ENCODE assay signal across 24 cellular contexts in the genomic region with DNA sequence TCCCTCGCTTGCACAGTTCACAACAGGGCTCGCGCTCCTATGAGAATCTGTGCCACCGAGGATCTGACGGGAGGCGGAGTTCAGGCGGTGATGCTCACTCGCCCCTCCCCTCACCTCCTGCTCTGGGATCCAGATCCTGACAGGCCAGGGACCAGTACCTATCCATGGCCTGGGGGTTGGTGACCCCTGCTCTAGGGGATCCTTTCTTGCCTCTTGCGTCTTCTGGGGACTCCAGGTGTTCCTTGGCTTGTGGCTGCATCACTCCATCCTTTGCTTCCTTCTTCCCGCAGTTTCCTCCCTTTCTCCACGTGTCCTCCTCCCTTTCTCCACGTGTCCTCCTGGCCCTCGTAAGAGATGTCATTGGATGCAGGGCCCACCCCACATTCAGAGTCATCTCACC. TPM values are rescaled to one million over a fixed set of nuclear protein-coding genes. Genes with fewer than 3 reads are reported as not detected.
DNase-seq lines count a peak whose midpoint lies in the region; ATAC-seq and TF ChIP-seq lines count a peak whose summit lies in the region.
"Had no signal": no experiment of that assay in that cellular context is flagged by ENCODE, and none has a peak within 500 bp of the region (broad histone marks: within the 10 kb centered on the region; RNA-seq: fewer than 3 reads in every experiment).

No MANE protein-coding gene starts in this region.

- peaks cover 72% of the 10 kb centered on the region for H3K4me1 ChIP-seq in BLaER1
- no peaks in the 10 kb centered on the region for H3K4me1 ChIP-seq in suprapubic skin
- H3K4me1 ChIP-seq in mammary epithelial cell (ENCODE audit: insufficient read depth, low read length), result no peaks in the 10 kb centered on the region

- CTCF ChIA-PET in mammary epithelial cell (lab: Charles Lee; ENCODE audit: low non-redundant PET), result no interaction called here

- in situ Hi-C loops in mammary epithelial cell (cut with MboI; ENCODE audit: low sequenced_read_pairs in 2 of 2), result no loop called here

- DNase-seq in T-helper 17 cell (no peak), mesenteric fat pad (ENCODE audit: low spot score) (peak; percentile 67), suprapubic skin (ENCODE audit: low spot score in 2 of 2) (peak; percentile 23 to 49), mammary epithelial cell (no peak), cerebellum (ENCODE audit: low spot score) (no peak)
- no peak for DNase-seq in activated CD4-positive, alpha-beta T cell treated with anti-CD3 and anti-CD28 coated beads for 48 hours
- DNase-seq: COR-L47; DMS 273 treated with DMSO at 0.1 percent for 48 hours; DMS79 treated with DMSO at 0.1 percent for 48 hours; KG1; NCI-H1092 treated with DMSO at 0.1 percent for 48 hours; NCI-H1436 treated with DMSO at 0.1 percent for 48 hours; NCI-H2029 treated with DMSO at 0.1 percent for 48 hours; NCI-H345; NCI-H524; NCI-H774; NK-92 treated with Interleukin-12 subunit alpha and Interleukin-12 subunit beta, amount 100 ng/mL, for 24 hours had no signal

- no peaks in the 10 kb centered on the region for H4K20me1 ChIP-seq in BLaER1
- no peaks in the 10 kb centered on the region for H4K20me1 ChIP-seq in mammary epithelial cell (ENCODE audit: insufficient read depth, low read length)

- no peak overlapping the region for H3K4me2 ChIP-seq in BLaER1
- no peak overlapping the region for H3K4me2 ChIP-seq in mammary epithelial cell (ENCODE audit: insufficient read depth, low read depth, low read length)

- TF ChIP-seq POLR2A in suprapubic skin (IDR thresholded peaks at IDR 0.05), result no peak

- H3K27ac Mint-ChIP-seq in T-helper 17 cell, result no peak overlapping the region
- H3K27ac Mint-ChIP-seq: CD4-positive, alpha-beta T cell had no signal

- TF ChIP-seq EP300 in suprapubic skin (IDR thresholded peaks at IDR 0.05), result no peak

- peak overlapping the region; percentile 70 for H3K27ac ChIP-seq in BLaER1
- H3K27ac ChIP-seq in suprapubic skin, result no peak overlapping the region
- no peak overlapping the region for H3K27ac ChIP-seq in mammary epithelial cell (ENCODE audit: insufficient read depth, low read depth, low read length)
- H3K27ac ChIP-seq: RWPE1 had no signal

- H3K79me2 ChIP-seq in mammary epithelial cell (ENCODE audit: insufficient read depth, low read length), result no peaks in the 10 kb centered on the region

- H3K36me3 ChIP-seq in BLaER1 (peaks cover 97% of the 10 kb centered on the region), suprapubic skin (peaks cover 90% of the 10 kb centered on the region), mammary epithelial cell (ENCODE audit: insufficient read depth, low read length) (peaks cover 15% of the 10 kb centered on the region)

- H3K27me3 Mint-ChIP-seq in T-helper 17 cell, result no peaks in the 10 kb centered on the region
- H3K27me3 Mint-ChIP-seq: CD4-positive, alpha-beta T cell had no signal

- no peak overlapping the region for H2AFZ ChIP-seq in mammary epithelial cell (ENCODE audit: low read depth, low read length)

- H3K27me3 ChIP-seq in BLaER1 (no peaks in the 10 kb centered on the region), suprapubic skin (no peaks in the 10 kb centered on the region), mammary epithelial cell (ENCODE audit: insufficient read depth, low read length) (no peaks in the 10 kb centered on the region)

- ATAC-seq in T-helper 17 cell, result no peak

- peaks cover 16% of the 10 kb centered on the region for H3K4me1 Mint-ChIP-seq in T-helper 17 cell

- H3K4me3 Mint-ChIP-seq in T-helper 17 cell, result peak overlapping the region; percentile 65
- H3K4me3 Mint-ChIP-seq: CD4-positive, alpha-beta T cell had no signal

- WGBS in suprapubic skin, result 97% methylated on average over 12 of the region's 13 CpGs
- 97% methylated on average over 12 of the region's 13 CpGs for WGBS in mammary epithelial cell (ENCODE audit: low coverage, missing lambda C conversion rate)

- no peak for TF ChIP-seq CTCF in suprapubic skin (IDR thresholded peaks at IDR 0.05)
- no peak for TF ChIP-seq CTCF in mammary epithelial cell (conservative IDR thresholded peaks at IDR 0.05 in 1 of 2, IDR thresholded peaks at IDR 0.05 in 1 of 2; ENCODE audit: extremely low read depth in 1 of 2, insufficient read depth in 1 of 2, low read depth in 1 of 2, low read length in 2 of 2)

- intact Hi-C loops in mammary epithelial cell (cut with micrococcal nuclease), result no loop called here

- peaks cover 22% of the 10 kb centered on the region for H3K36me3 Mint-ChIP-seq in T-helper 17 cell (ENCODE audit: low read depth)

- H3K4me3 ChIP-seq in BLaER1, result 0 out of 2 replicates have a peak overlapping the region, but pooled peaks have one; percentile 10
- H3K4me3 ChIP-seq in suprapubic skin, result no peak overlapping the region
- H3K4me3 ChIP-seq in mammary epithelial cell (replicated peaks in 1 of 3; ENCODE audit: insufficient read depth in 1 of 3, low read depth in 2 of 3, low read length in 3 of 3), result no peak overlapping the region

- no peak overlapping the region for H3K9ac ChIP-seq in BLaER1
- no peak overlapping the region for H3K9ac ChIP-seq in mammary epithelial cell (ENCODE audit: insufficient read depth, low read length)

- dilution Hi-C loops in mammary epithelial cell (cut with HindIII; ENCODE audit: low sequenced_read_pairs), result loop anchor here (5.0 kb wide), 1 partner anchor 49 kb away; the partner anchor contains the start of gene DHCR7

- H3K9me3 ChIP-seq in BLaER1 (peaks cover 42% of the 10 kb centered on the region), T-helper 17 cell (ENCODE audit: control insufficient read depth, low read length, poor library complexity, severe bottlenecking) (no peaks in the 10 kb centered on the region), suprapubic skin (no peaks in the 10 kb centered on the region), mammary epithelial cell (replicated peaks; ENCODE audit: insufficient read depth, low read length) (no peaks in the 10 kb centered on the region)

- BruUV-seq in mammary epithelial cell (replicated peaks; lab: Mats Ljungman, UMichigan), result no TSS peak

RNA-seq across cellular contexts. Expression of gene KRTAP5-7, which starts 30.6 kb away (rescaled TPM):
- total RNA-seq in T-helper 17 cell (not detected), mesenteric fat pad (0.39 TPM), suprapubic skin (1 to 10 TPM in 2 of 4 donors, under 1 TPM in 1, not detected in 1; 0.42 to 3.0 (median 1.0) TPM), mammary epithelial cell (not detected), cerebellum (0.18 TPM)
- not detected for polyA plus RNA-seq in mammary epithelial cell
- not detected for polyA minus RNA-seq in mammary epithelial cell
- total RNA-seq: A673; CD4-positive, alpha-beta T cell; H4 had no signal
- polyA plus RNA-seq: BJ had no signal

RNA-seq across cellular contexts. Expression of gene KRTAP5-8, which starts 41.4 kb away (rescaled TPM):
- total RNA-seq in T-helper 17 cell, result under 1 TPM in 1 of 2 donors, not detected in 1; 0.37 TPM
- total RNA-seq in mesenteric fat pad, result not detected
- 1 to 10 TPM in 3 of 4 donors, not detected in 1; 3.8 to 8.9 (median 5.3) TPM for total RNA-seq in suprapubic skin
- total RNA-seq in mammary epithelial cell, result not detected
- not detected for polyA plus RNA-seq in mammary epithelial cell
- not detected for polyA minus RNA-seq in mammary epithelial cell
- total RNA-seq in cerebellum, result not detected
- total RNA-seq: A673; CD4-positive, alpha-beta T cell; H4 had no signal
- polyA plus RNA-seq: BJ had no signal

RNA-seq across cellular contexts. Expression of gene NADSYN1, which starts 43.4 kb away (rescaled TPM):
- total RNA-seq in T-helper 17 cell (100 to 1,000 TPM in 1 of 2 donors, 10 to 100 TPM in 1; 99.7 to 114 TPM), mesenteric fat pad (48.0 TPM), suprapubic skin (100 to 1,000 TPM in 1 of 4 donors, 10 to 100 TPM in 3; 51.5 to 120 (median 61.3) TPM), mammary epithelial cell (100 to 1,000 TPM in 1 of 2 donors, 10 to 100 TPM in 1; 84.9 to 103 TPM), cerebellum (32.0 TPM)
- 45.9 TPM for polyA plus RNA-seq in mammary epithelial cell
- 51.4 TPM for polyA minus RNA-seq in mammary epithelial cell

RNA-seq across cellular contexts. Expression of gene DHCR7, which starts 48.2 kb away (rescaled TPM):
- total RNA-seq in T-helper 17 cell (10 to 100 TPM; 16.8 to 26.7 TPM), mesenteric fat pad (26.3 TPM), suprapubic skin (100 to 1,000 TPM in 1 of 4 donors, 10 to 100 TPM in 3; 41.8 to 140 (median 76.7) TPM), mammary epithelial cell (100 to 1,000 TPM in 1 of 2 donors, 10 to 100 TPM in 1; 62.8 to 231 TPM), cerebellum (36.7 TPM)
- polyA plus RNA-seq in mammary epithelial cell, result 173 TPM
- polyA minus RNA-seq in mammary epithelial cell, result 402 TPM

RNA-seq across cellular contexts. Expression of gene KRTAP5-9, which starts 51.8 kb away (rescaled TPM):
- total RNA-seq in T-helper 17 cell, result not detected
- not detected for total RNA-seq in mesenteric fat pad
- 1 to 10 TPM in 1 of 4 donors, under 1 TPM in 2, not detected in 1; 0.55 to 1.4 (median 0.91) TPM for total RNA-seq in suprapubic skin
- not detected for total RNA-seq in mammary epithelial cell
- 0.06 TPM for polyA plus RNA-seq in mammary epithelial cell
- polyA minus RNA-seq in mammary epithelial cell, result not detected
- not detected for total RNA-seq in cerebellum
- total RNA-seq: A673, H4, SK-MEL-5 had no signal

Comparison
In these comparisons a context has a peak if more than half of its experiments do, and no peak if none do; other contexts are left out.
1. DNase-seq: peak in mesenteric fat pad (single experiment) and suprapubic skin (2 of 2); none in T-helper 17 cell (0 of 3), mammary epithelial cell (single experiment), cerebellum (single experiment) and activated CD4-positive, alpha-beta T cell treated with anti-CD3 and anti-CD28 coated beads for 48 hours (single experiment).